ENCODE assay signal across 8 cellular contexts in genomic region chr2:55048925-55049793, GRCh38. TPM values are rescaled to one million over a fixed set of nuclear protein-coding genes. Genes with fewer than 3 reads are reported as not detected.
A peak's percentile ranks its signal among the peaks of the same experiment; 100 is the strongest.
DNase-seq lines count a peak whose midpoint lies in the region; TF ChIP-seq lines count a peak whose summit lies in the region.

No MANE protein-coding gene starts in this region.

- peak; percentile 50 for TF ChIP-seq CTCF in OCI-LY3 (IDR thresholded peaks at IDR 0.05; ENCODE audit: low read depth, low read length)

- H3K4me2 ChIP-seq in OCI-LY3 (ENCODE audit: low read length), result peak overlapping the region; percentile 84

- H3K9ac ChIP-seq in HUES64 (ENCODE audit: low read depth, low read length) (peak overlapping the region; percentile 99), OCI-LY3 (ENCODE audit: low read length) (peak overlapping the region; percentile 98)

- H3K79me2 ChIP-seq in OCI-LY3 (ENCODE audit: low read length), result peaks cover 59% of the 10 kb centered on the region

- H3K4me1 ChIP-seq in HUES64 (ENCODE audit: insufficient read depth, low read length) (peaks cover 50% of the 10 kb centered on the region), OCI-LY3 (ENCODE audit: low read length) (peaks cover 40% of the 10 kb centered on the region)

- WGBS in HUES64, result under 1% methylated on average over 56 of the region's 56 CpGs

- H3K4me3 ChIP-seq in HUES64 (ENCODE audit: low read length), result peak overlapping the region; percentile 100
- H3K4me3 ChIP-seq in OCI-LY3 (ENCODE audit: low read length), result peak overlapping the region; percentile 97

- H3K27me3 ChIP-seq in HUES64 (ENCODE audit: insufficient read depth, low read length), result no peaks in the 10 kb centered on the region
- no peaks in the 10 kb centered on the region for H3K27me3 ChIP-seq in OCI-LY3 (ENCODE audit: low read depth, low read length)

- H4K20me1 ChIP-seq in OCI-LY3 (ENCODE audit: insufficient read depth, low read length), result peaks cover 35% of the 10 kb centered on the region

- H2AFZ ChIP-seq in OCI-LY3 (ENCODE audit: low read depth, low read length), result peak overlapping the region; percentile 55; the same call in 1 of the 2 replicates

- H3K9me3 ChIP-seq in HUES64 (ENCODE audit: insufficient read depth, low read depth, low read length) (no peaks in the 10 kb centered on the region), OCI-LY3 (ENCODE audit: insufficient read depth, low read length) (no peaks in the 10 kb centered on the region)

- peak; percentile 5 for DNase-seq in NCI-H2196 (lab: John Stamatoyannopoulos, UW; ENCODE audit: unreplicated experiment)
- no peak for DNase-seq in NCI-H2196 treated with DMSO at 0.1 percent for 48 hours (lab: John Stamatoyannopoulos, UW; ENCODE audit: unreplicated experiment)
- peak; percentile 68 for DNase-seq in activated T-cell treated with anti-CD3 and anti-CD28 coated beads, Interleukin-2, amount 50 U/mL, for 1 hour
- DNase-seq in epithelial cell of prostate (ENCODE audit: low read depth, low spot score), result no peak
- peak; percentile 74 for DNase-seq in middle frontal gyrus (ENCODE audit: extremely low spot score, low spot score)
- DNase-seq in stimulated activated CD8-positive, alpha-beta memory T cell treated with anti-CD3 and anti-CD28 coated beads, Interleukin-7, amount 100 ng/mL, for 24 hours (ENCODE audit: low read depth), result peak; percentile 32

- H3K36me3 ChIP-seq in HUES64 (ENCODE audit: insufficient read depth, low read length), result no peaks in the 10 kb centered on the region; the same call in 1 of the 2 replicates
- no peaks in the 10 kb centered on the region for H3K36me3 ChIP-seq in OCI-LY3 (replicated peaks; ENCODE audit: low read depth, low read length)

- H3K27ac ChIP-seq in HUES64 (ENCODE audit: low read depth, low read length) (peak overlapping the region; percentile 98), OCI-LY3 (ENCODE audit: low read length) (peak overlapping the region; percentile 87), epithelial cell of prostate (peak overlapping the region; percentile 100)

RNA-seq across cellular contexts. Expression of gene RTN4, which starts 1.1 kb away (rescaled TPM):
- 169 TPM for polyA plus RNA-seq in HUES64 (2013, experiment 1 of 2)
- polyA plus RNA-seq in HUES64 (2013, experiment 2 of 2), result 178 TPM

Comparison
In these comparisons a context has a peak if more than half of its experiments do, and no peak if none do; other contexts are left out.
1. DNase-seq: peak in NCI-H2196 (single experiment), activated T-cell treated with anti-CD3 and anti-CD28 coated beads, Interleukin-2, amount 50 U/mL, for 1 hour (single experiment), middle frontal gyrus (single experiment) and stimulated activated CD8-positive, alpha-beta memory T cell treated with anti-CD3 and anti-CD28 coated beads, Interleukin-7, amount 100 ng/mL, for 24 hours (single experiment); none in NCI-H2196 treated with DMSO at 0.1 percent for 48 hours (single experiment) and epithelial cell of prostate (single experiment).
2. Peak in every context shown above with its lines, with median percentiles within 50 percentile points of each other: H3K27ac ChIP-seq.